Comparison of ENCODE assay signal across 24 cellular contexts in the genomic region with DNA sequence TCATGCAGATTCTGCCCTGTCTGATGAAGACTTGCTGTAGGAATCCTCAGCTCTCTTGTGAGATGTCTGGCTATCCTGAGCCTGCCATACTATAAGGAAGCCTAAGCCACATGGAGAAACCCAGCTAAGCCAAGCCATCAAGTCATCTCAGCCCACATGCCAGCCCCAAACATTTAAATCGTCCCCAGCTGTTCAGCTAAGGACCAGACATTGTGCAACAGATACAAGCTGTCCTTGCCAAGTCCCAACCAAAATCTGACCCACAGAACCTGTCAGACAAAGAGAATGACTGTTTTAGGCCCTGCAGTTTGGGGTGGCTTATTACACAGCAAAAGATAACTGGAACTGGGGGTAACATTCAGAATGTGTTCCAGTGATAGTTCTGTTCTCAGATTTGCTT. TPM values are rescaled to one million over a fixed set of nuclear protein-coding genes. Genes with fewer than 3 reads are reported as not detected.
DNase-seq lines count a peak whose midpoint lies in the region; ATAC-seq, FAIRE-seq and TF ChIP-seq lines count a peak whose summit lies in the region.
"Had no signal": no experiment of that assay in that cellular context is flagged by ENCODE, and none has a peak within 500 bp of the region (broad histone marks: within the 10 kb centered on the region; RNA-seq: fewer than 3 reads in every experiment).

No MANE protein-coding gene starts in this region.

- DNase-seq in EH (ENCODE audit: low read depth) (peak; percentile 18), RPMI7951 (ENCODE audit: low read depth) (peak; percentile 43), fibroblast of mammary gland (ENCODE audit: low read depth) (peak; percentile 31), gastrocnemius medialis (no peak), NCI-H2196 (lab: John Stamatoyannopoulos, UW; ENCODE audit: unreplicated experiment) (no peak), GM12892 (ENCODE audit: insufficient read length) (no peak), NCI-H2227 (lab: John Stamatoyannopoulos, UW; ENCODE audit: unreplicated experiment) (no peak)
- DNase-seq: Calu3; CD8-positive, alpha-beta memory T cell; DMS53; EL; GF-D8; H7; MM.1S; NCI-H1092 treated with DMSO at 0.1 percent for 48 hours; NCI-H1436 treated with DMSO at 0.1 percent for 48 hours; NCI-H2029 treated with DMSO at 0.1 percent for 48 hours; OCI-M1; SHP77 had no signal

- H3K27me3 ChIP-seq in gastrocnemius medialis = no peaks in the 10 kb centered on the region

- TF ChIP-seq CTCF in fibroblast of mammary gland (conservative IDR thresholded peaks at IDR 0.05; ENCODE audit: control insufficient read depth, insufficient read depth, low read depth, low read length) (no peak), gastrocnemius medialis (IDR thresholded peaks at IDR 0.05 in 4 of 5, conservative IDR thresholded peaks at IDR 0.05 in 1 of 5) (no peak)

- no peak for FAIRE-seq in GM12892 (lab: Jason Lieb, UNC)
- FAIRE-seq: GM19239, K562, RCC 7860 had no signal

- no peaks in the 10 kb centered on the region for H3K36me3 ChIP-seq in gastrocnemius medialis

- in situ Hi-C loops in gastrocnemius medialis (cut with MboI; ENCODE audit: low sequenced_read_pairs in 4 of 4) = no loop called here

- H3K4me1 ChIP-seq in gastrocnemius medialis = peaks cover 5 to 6% of the 10 kb centered on the region in 2 donors

- no peak overlapping the region for H3K27ac ChIP-seq in gastrocnemius medialis
- H3K27ac ChIP-seq: C4-2B had no signal

- ATAC-seq in gastrocnemius medialis = peak; percentile 51 to 63
- no peak for ATAC-seq in HG03342 (IDR thresholded peaks at IDR 0.05; ENCODE audit: unreplicated experiment)
- ATAC-seq: K562 had no signal

- TF ChIP-seq POLR2A in gastrocnemius medialis (IDR thresholded peaks at IDR 0.05) = no peak
- no peak for TF ChIP-seq POLR2A in GM12892 (IDR thresholded peaks at IDR 0.05; ENCODE audit: low read depth, low read length)

- H3K4me3 ChIP-seq in fibroblast of mammary gland (ENCODE audit: control insufficient read depth, low read depth, low read length) (no peak overlapping the region), gastrocnemius medialis (no peak overlapping the region)
- H3K4me3 ChIP-seq: K562 had no signal

- intact Hi-C loops in gastrocnemius medialis (cut with DNase I; ENCODE audit: low total_unique reads) = no loop called here

- no peaks in the 10 kb centered on the region for H3K9me3 ChIP-seq in gastrocnemius medialis

RNA-seq across cellular contexts. Expression of a gene that starts 36.8 kb away (rescaled TPM):
- total RNA-seq in RPMI7951 (2014; rRNA removed; shearing (Covaris generic)) = 1.7 and 2.0 TPM in 2 replicates
- total RNA-seq in gastrocnemius medialis = 1 to 10 TPM in 3 of 4 donors, under 1 TPM in 1; 0.92 to 3.9 (median 2.0) TPM
- 0.30 TPM for polyA plus RNA-seq in GM12892 (2012; ENCODE audit: missing spikeins)
- total RNA-seq: CD8-positive, alpha-beta memory T cell; K562 had no signal
- polyA plus RNA-seq: CD8-positive, alpha-beta memory T cell; K562 had no signal

Comparison
In these comparisons a context has a peak if more than half of its experiments do, and no peak if none do; other contexts are left out.
1. DNase-seq: peak in EH (single experiment), RPMI7951 (single experiment) and fibroblast of mammary gland (single experiment); none in gastrocnemius medialis (0 of 2), NCI-H2196 (single experiment), GM12892 (single experiment) and NCI-H2227 (single experiment).